10 cellular contexts compared by ENCODE assay signal in the genomic region with DNA sequence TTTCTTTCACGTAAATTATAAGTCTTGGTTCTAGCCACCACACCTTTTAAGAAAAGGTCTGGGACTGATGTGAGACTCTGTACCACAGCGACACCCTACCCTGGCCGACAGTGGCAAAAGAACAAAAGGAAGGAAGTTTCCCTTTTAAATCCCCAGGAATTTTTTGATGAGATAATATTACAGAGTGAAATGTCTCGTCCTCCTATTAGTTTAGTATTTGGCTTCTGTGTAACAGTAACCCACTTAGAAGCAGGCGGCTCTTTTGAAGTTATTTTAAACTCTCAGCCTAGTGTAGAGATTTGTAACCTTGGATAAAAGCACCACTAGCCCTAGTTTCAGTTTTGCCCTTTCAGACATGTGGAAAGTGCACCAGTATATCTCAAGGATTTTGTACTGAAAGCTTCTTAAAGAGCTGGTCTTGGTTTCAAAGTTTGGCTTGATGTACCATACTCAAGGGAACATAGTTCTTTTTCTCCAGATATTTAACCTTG.
DNase-seq lines count a peak whose midpoint lies in the region; ATAC-seq, FAIRE-seq and TF ChIP-seq lines count a peak whose summit lies in the region.
"Had no signal": no experiment of that assay in that cellular context is flagged by ENCODE, and none has a peak within 500 bp of the region (broad histone marks: within the 10 kb centered on the region; RNA-seq: fewer than 3 reads in every experiment).

No MANE protein-coding gene starts in this region.

- H3K9me3 ChIP-seq in GM12878 (replicated peaks; ENCODE audit: control insufficient read depth, insufficient read depth, low read length) = no peaks in the 10 kb centered on the region

- H3K9me3 Mint-ChIP-seq in GM23338 = no peaks in the 10 kb centered on the region
- H3K9me3 Mint-ChIP-seq: activated CD4-positive, alpha-beta T cell treated with anti-CD3 and anti-CD28 coated beads, Interleukin-2, amount 10 ng/mL, durations not matched to agents 7 days and 5 days; natural killer cell had no signal

- TF ChIP-seq POLR2A in GM12878 (IDR thresholded peaks at IDR 0.05; ENCODE audit: low read depth, low read length) = no peak

- peak overlapping the region; percentile 5; the same call in 1 of the 2 replicates for H3K4me2 ChIP-seq in GM23338
- H3K4me2 ChIP-seq in GM12878 (ENCODE audit: control insufficient read depth, insufficient read depth) = no peak overlapping the region

- no peaks in the 10 kb centered on the region for H3F3A ChIP-seq in GM23338 (replicated peaks; ENCODE audit: low read depth)

- H3K27me3 ChIP-seq in GM23338 (ENCODE audit: insufficient read depth) (no peaks in the 10 kb centered on the region), GM12878 (replicated peaks in 1 of 2; ENCODE audit: control insufficient read depth in 2 of 2, insufficient read depth in 2 of 2, low read length in 1 of 2) (0 out of 4 replicates have a peak, but pooled peaks cover 0 to 5% of the 10 kb centered on the region in 2 experiments)

- intact Hi-C loops in GM12878 (cut with micrococcal nuclease; ENCODE audit: unreplicated experiment) (loop anchor here (2.0 kb wide), 1 partner anchor 57 kb away; no protein-coding TSS in a partner anchor), left ventricle myocardium superior (cut with micrococcal nuclease) (no loop called here)

- no peak overlapping the region for H3K4me3 ChIP-seq in GM23338
- H3K4me3 ChIP-seq in GM12878 = no peak overlapping the region
- peak overlapping the region; percentile 1 for H3K4me3 ChIP-seq in retinal pigment epithelial cell (ENCODE audit: low read length)

- RAD21 ChIA-PET in GM12878 (lab: Charles Lee; ENCODE audit: unreplicated experiment) = interaction anchor here (0.6 to 3.6 kb wide), 22 partner anchors 9 to 122 kb away, joined by 3 to 35 read pairs (median 4); partner anchors contain the start of gene ZNRF3

- H3K36me3 ChIP-seq in GM23338 (ENCODE audit: insufficient read depth) (no peaks in the 10 kb centered on the region), GM12878 (ENCODE audit: control insufficient read depth in 2 of 2, insufficient read depth in 2 of 2, low read length in 1 of 2) (no peaks in the 10 kb centered on the region)

- H3K4me3 Mint-ChIP-seq in GM23338 = no peak overlapping the region
- H3K4me3 Mint-ChIP-seq: activated CD4-positive, alpha-beta T cell treated with anti-CD3 and anti-CD28 coated beads, Interleukin-2, amount 10 ng/mL, durations not matched to agents 7 days and 5 days; natural killer cell had no signal

- peaks cover 93% of the 10 kb centered on the region for H3K79me2 ChIP-seq in GM23338 (replicated peaks; ENCODE audit: insufficient read depth)
- no peaks in the 10 kb centered on the region for H3K79me2 ChIP-seq in GM12878 (ENCODE audit: control insufficient read depth, insufficient read depth, low read length)

- TF ChIP-seq CTCF in GM23338 (conservative IDR thresholded peaks at IDR 0.05; ENCODE audit: low read depth in 2 of 2) (no peak), GM12878 (IDR thresholded peaks at IDR 0.05 in 2 of 3, conservative IDR thresholded peaks at IDR 0.05 in 1 of 3; ENCODE audit: control insufficient read depth in 2 of 3, extremely low read depth in 1 of 3, insufficient read depth in 1 of 3, low read depth in 3 of 3, low read length in 3 of 3) (no peak), retinal pigment epithelial cell (conservative IDR thresholded peaks at IDR 0.05; ENCODE audit: low read depth, low read length) (peak; percentile 17)

- TF ChIP-seq RAD21 in GM12878 (IDR thresholded peaks at IDR 0.05; ENCODE audit: insufficient read depth, low read depth, low read length) = no peak

- H3K27ac ChIP-seq in GM23338 (ENCODE audit: low read depth) (0 out of 2 replicates have a peak overlapping the region, but pooled peaks have one; percentile 57), GM12878 (ENCODE audit: control insufficient read depth, insufficient read depth) (no peak overlapping the region)

- 44% methylated on average over 5 of the region's 5 CpGs for WGBS in GM12878 (ENCODE audit: insufficient coverage, insufficient replicate concordance, low lambda C conversion rate, missing lambda C conversion rate)

- peak; percentile 18 for FAIRE-seq in GM12878 (lab: Jason Lieb, UNC)

- in situ Hi-C loops in GM12878 (cut with MboI) = no loop called here

- H3K27ac Mint-ChIP-seq in GM23338 = peak overlapping the region; percentile 26
- H3K27ac Mint-ChIP-seq: activated CD4-positive, alpha-beta T cell treated with anti-CD3 and anti-CD28 coated beads, Interleukin-2, amount 10 ng/mL, durations not matched to agents 7 days and 5 days; natural killer cell had no signal

- TF ChIP-seq EP300 in GM12878 (IDR thresholded peaks at IDR 0.05; ENCODE audit: borderline replicate concordance in 1 of 2, control insufficient read depth in 1 of 2, low read depth in 2 of 2, low read length in 2 of 2) = no peak

- ATAC-seq in GM23338 (peak; percentile 42; the same call in 2 of the 3 replicates), GM12878 (peak; percentile 73), left ventricle myocardium superior (peak; percentile 87)
- ATAC-seq in activated CD4-positive, CD25-positive, alpha-beta regulatory T cell treated with anti-CD3 and anti-CD28 coated beads, Interleukin-2, amount 50 U/mL, for 24 hours = no peak
- ATAC-seq: natural killer cell had no signal

- SMC1A ChIA-PET in GM12878 (lab: Charles Lee; ENCODE audit: uncharacterized antibody, unreplicated experiment) = interaction anchor here (0.9 to 3.3 kb wide), 33 partner anchors 8 to 226 kb away, joined by 3 to 19 read pairs (median 5); no protein-coding TSS in a partner anchor

- BruUV-seq in GM12878 (replicated peaks; lab: Mats Ljungman, UMichigan) = no TSS peak

- H3K27me3 Mint-ChIP-seq in GM23338 (ENCODE audit: insufficient read depth, low read depth, poor library complexity) = peaks cover 3% of the 10 kb centered on the region

- H4K20me1 ChIP-seq in GM23338 (replicated peaks; ENCODE audit: insufficient read depth) (no peaks in the 10 kb centered on the region), GM12878 (ENCODE audit: control insufficient read depth, insufficient read depth) (no peaks in the 10 kb centered on the region; the same call in 1 of the 2 replicates)

- no peaks in the 10 kb centered on the region for H3K9me2 ChIP-seq in GM23338 (ENCODE audit: insufficient read depth)

- POLR2A ChIA-PET in GM12878 (lab: Charles Lee) = interaction anchor here (0.6 to 1.7 kb wide), 12 partner anchors 11 to 228 kb away, joined by 3 to 8 read pairs (median 4); partner anchors contain the start of gene EMID1

- 0 out of 3 replicates have a peak, but pooled peaks cover 4% of the 10 kb centered on the region for H3K36me3 Mint-ChIP-seq in GM23338 (ENCODE audit: low read depth)
- H3K36me3 Mint-ChIP-seq: natural killer cell had no signal

- H2AFZ ChIP-seq in GM23338 = no peak overlapping the region
- H2AFZ ChIP-seq in GM12878 (ENCODE audit: control insufficient read depth, low read depth, low read length) = no peak overlapping the region

- peaks cover 42% of the 10 kb centered on the region for H3K4me1 Mint-ChIP-seq in GM23338
- H3K4me1 Mint-ChIP-seq: activated CD4-positive, alpha-beta T cell treated with anti-CD3 and anti-CD28 coated beads, Interleukin-2, amount 10 ng/mL, durations not matched to agents 7 days and 5 days had no signal

- H3K4me1 ChIP-seq in GM23338 (ENCODE audit: insufficient read depth) (peaks cover 22% of the 10 kb centered on the region), GM12878 (ENCODE audit: control insufficient read depth, insufficient read depth, low read length) (no peaks in the 10 kb centered on the region)

- no peak for DNase-seq in GM23338 (ENCODE audit: low spot score)
- no peak for DNase-seq in GM12878 (ENCODE audit: low read depth, low spot score)
- DNase-seq in left ventricle myocardium superior = no peak
- DNase-seq in retinal pigment epithelial cell (ENCODE audit: low read depth) = no peak
- no peak for DNase-seq in KG1 (lab: John Stamatoyannopoulos, UW)
- no peak for DNase-seq in effector CD8-positive, alpha-beta T cell (lab: John Stamatoyannopoulos, UW)
- DNase-seq in germinal center (ENCODE audit: low spot score) = no peak
- DNase-seq: activated CD4-positive, alpha-beta T cell treated with anti-CD3 and anti-CD28 coated beads, Interleukin-2, amount 10 ng/mL, durations not matched to agents 7 days and 5 days; natural killer cell had no signal

- no peak overlapping the region for H3K9ac ChIP-seq in GM12878 (ENCODE audit: control insufficient read depth, insufficient read depth, low read length)

- CTCF ChIA-PET in GM12878 (lab: Yijun Ruan, JAX) = interaction anchor here (0.6 to 2.2 kb wide), 16 partner anchors 9 to 91 kb away, joined by 3 to 11 read pairs (median 3); no protein-coding TSS in a partner anchor

TF ChIP-seq in GM12878, 131 proteins besides CTCF, POLR2A, EP300 and RAD21 (continues in another document):
- TF ChIP-seq, protein P1, sequence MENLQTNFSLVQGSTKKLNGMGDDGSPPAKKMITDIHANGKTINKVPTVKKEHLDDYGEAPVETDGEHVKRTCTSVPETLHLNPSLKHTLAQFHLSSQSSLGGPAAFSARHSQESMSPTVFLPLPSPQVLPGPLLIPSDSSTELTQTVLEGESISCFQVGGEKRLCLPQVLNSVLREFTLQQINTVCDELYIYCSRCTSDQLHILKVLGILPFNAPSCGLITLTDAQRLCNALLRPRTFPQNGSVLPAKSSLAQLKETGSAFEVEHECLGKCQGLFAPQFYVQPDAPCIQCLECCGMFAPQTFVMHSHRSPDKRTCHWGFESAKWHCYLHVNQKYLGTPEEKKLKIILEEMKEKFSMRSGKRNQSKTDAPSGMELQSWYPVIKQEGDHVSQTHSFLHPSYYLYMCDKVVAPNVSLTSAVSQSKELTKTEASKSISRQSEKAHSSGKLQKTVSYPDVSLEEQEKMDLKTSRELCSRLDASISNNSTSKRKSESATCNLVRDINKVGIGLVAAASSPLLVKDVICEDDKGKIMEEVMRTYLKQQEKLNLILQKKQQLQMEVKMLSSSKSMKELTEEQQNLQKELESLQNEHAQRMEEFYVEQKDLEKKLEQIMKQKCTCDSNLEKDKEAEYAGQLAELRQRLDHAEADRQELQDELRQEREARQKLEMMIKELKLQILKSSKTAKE (IDR thresholded peaks at IDR 0.05; ENCODE audit: low read depth, poor library complexity, severe bottlenecking) = peak; percentile 38
- TF ChIP-seq, protein P2, sequence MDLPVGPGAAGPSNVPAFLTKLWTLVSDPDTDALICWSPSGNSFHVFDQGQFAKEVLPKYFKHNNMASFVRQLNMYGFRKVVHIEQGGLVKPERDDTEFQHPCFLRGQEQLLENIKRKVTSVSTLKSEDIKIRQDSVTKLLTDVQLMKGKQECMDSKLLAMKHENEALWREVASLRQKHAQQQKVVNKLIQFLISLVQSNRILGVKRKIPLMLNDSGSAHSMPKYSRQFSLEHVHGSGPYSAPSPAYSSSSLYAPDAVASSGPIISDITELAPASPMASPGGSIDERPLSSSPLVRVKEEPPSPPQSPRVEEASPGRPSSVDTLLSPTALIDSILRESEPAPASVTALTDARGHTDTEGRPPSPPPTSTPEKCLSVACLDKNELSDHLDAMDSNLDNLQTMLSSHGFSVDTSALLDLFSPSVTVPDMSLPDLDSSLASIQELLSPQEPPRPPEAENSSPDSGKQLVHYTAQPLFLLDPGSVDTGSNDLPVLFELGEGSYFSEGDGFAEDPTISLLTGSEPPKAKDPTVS (IDR thresholded peaks at IDR 0.05; ENCODE audit: low read depth, low read length) = no peak
- TF ChIP-seq NR2F1 (conservative IDR thresholded peaks at IDR 0.05) (peak; percentile 20; the same call in 1 of the 2 replicates), SRF (IDR thresholded peaks at IDR 0.05; ENCODE audit: low read depth in 2 of 2, low read length in 2 of 2) (no peak)

Comparison
In these comparisons a context has a peak if more than half of its experiments do, and no peak if none do; other contexts are left out.
1. ATAC-seq: peak in GM23338 (single experiment), GM12878 (single experiment) and left ventricle myocardium superior (single experiment); none in activated CD4-positive, CD25-positive, alpha-beta regulatory T cell treated with anti-CD3 and anti-CD28 coated beads, Interleukin-2, amount 50 U/mL, for 24 hours (0 of 2).